ENCODE assay signal across 1 cellular context in genomic region chr6:26604026-26604425, GRCh38.
A peak's percentile ranks its signal among the peaks of the same experiment; 100 is the strongest.
TF ChIP-seq lines count a peak whose summit lies in the region.

No MANE protein-coding gene starts in this region.

TF ChIP-seq in HepG2, 621 proteins besides CTCF, POLR2A, EP300 and RAD21:
- TF ChIP-seq RARA (CRISPR knock-in tag; IDR thresholded peaks at IDR 0.05) (peak; percentile 42; the same call in 1 of the 2 replicates), PRMT3 (CRISPR knock-in tag; IDR thresholded peaks at IDR 0.05; ENCODE audit: borderline replicate concordance, low read depth) (no peak)
- TF ChIP-seq, protein P1, sequence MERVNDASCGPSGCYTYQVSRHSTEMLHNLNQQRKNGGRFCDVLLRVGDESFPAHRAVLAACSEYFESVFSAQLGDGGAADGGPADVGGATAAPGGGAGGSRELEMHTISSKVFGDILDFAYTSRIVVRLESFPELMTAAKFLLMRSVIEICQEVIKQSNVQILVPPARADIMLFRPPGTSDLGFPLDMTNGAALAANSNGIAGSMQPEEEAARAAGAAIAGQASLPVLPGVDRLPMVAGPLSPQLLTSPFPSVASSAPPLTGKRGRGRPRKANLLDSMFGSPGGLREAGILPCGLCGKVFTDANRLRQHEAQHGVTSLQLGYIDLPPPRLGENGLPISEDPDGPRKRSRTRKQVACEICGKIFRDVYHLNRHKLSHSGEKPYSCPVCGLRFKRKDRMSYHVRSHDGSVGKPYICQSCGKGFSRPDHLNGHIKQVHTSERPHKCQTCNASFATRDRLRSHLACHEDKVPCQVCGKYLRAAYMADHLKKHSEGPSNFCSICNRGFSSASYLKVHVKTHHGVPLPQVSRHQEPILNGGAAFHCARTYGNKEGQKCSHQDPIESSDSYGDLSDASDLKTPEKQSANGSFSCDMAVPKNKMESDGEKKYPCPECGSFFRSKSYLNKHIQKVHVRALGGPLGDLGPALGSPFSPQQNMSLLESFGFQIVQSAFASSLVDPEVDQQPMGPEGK (CRISPR knock-in tag; IDR thresholded peaks at IDR 0.05): no peak
TF ChIP-seq in HepG2: peak in this region for 1.
